23 cellular contexts compared by ENCODE assay signal in genomic region chr14:90747909-90748308, GRCh38.
"Had no signal": no experiment of that assay in that cellular context is flagged by ENCODE, and none has a peak within 500 bp of the region (broad histone marks: within the 10 kb centered on the region; RNA-seq: fewer than 3 reads in every experiment).

No MANE protein-coding gene starts in this region.

- H3K36me3 ChIP-seq: MG63, Peyer's patch had no signal

- H3K4me2 ChIP-seq: PC-9 had no signal

- DNase-seq: Karpas-422, KG1, MG63, NCI-H1092, NCI-H1105 treated with DMSO at 0.1 percent for 48 hours, NCI-H1436, NCI-H187, NCI-H2029, NCI-H2081 treated with DMSO at 0.1 percent for 48 hours, NCI-H2171, NCI-H226, NCI-H446, NCI-H510A, NCI-H524 treated with DMSO at 0.1 percent for 48 hours, NCI-H69, NCI-H774, OCI-M1, PC-9, Peyer's patch, SHP77 treated with DMSO at 0.1 percent for 48 hours, SJCRH30 had no signal

- H2AFZ ChIP-seq: PC-9 had no signal

- H3K27ac ChIP-seq: PC-9, Peyer's patch, SJCRH30 had no signal

- H3K27me3 ChIP-seq: MG63, Peyer's patch, SJCRH30 had no signal

- H3K4me3 ChIP-seq: MG63, PC-9, Peyer's patch, SJCRH30 had no signal

- H3K9me3 ChIP-seq: Peyer's patch had no signal

- H3K4me1 ChIP-seq: Peyer's patch, SJCRH30 had no signal

- ATAC-seq: Right ventricle myocardium inferior, SK-N-SH treated with all-trans-retinoic acid at 6 μM for 48 hours had no signal
